In the genomic region with DNA sequence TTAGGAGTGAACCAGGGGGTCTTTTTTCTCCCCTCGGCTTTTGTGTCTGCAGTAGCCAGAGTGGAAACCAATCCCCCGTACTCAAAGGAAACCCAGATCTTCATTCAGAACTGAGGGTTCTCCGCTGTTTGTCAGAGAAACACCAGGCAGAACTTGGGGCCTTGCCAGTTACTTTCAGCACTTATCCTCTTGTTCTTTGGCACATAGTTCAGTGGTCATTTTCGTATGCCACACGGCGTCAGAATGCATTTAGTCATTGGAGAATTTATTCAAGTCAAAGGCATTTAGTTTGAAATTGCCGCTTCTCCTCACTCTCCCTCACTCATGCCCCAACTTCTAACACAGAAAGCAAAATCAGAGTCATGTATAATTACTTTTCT, we compare ENCODE assay signal across 8 cellular contexts.
DNase-seq lines count a peak whose midpoint lies in the region; ATAC-seq lines count a peak whose summit lies in the region.

No MANE protein-coding gene starts in this region.

- no peak for ATAC-seq in stimulated activated effector memory CD8-positive, alpha-beta T cell treated with anti-CD3 and anti-CD28 coated beads, Interleukin-12 subunit alpha, Interleukin-12 subunit beta, amount 100 ng/mL, for 72 hours
- no peak for ATAC-seq in GM21737 (IDR thresholded peaks at IDR 0.05; ENCODE audit: unreplicated experiment)

- no peaks in the 10 kb centered on the region for H3K9me3 Mint-ChIP-seq in activated naive CD8-positive, alpha-beta T cell treated with anti-CD3 and anti-CD28 coated beads for 36 hours
- no peaks in the 10 kb centered on the region for H3K9me3 Mint-ChIP-seq in immature natural killer cell
- H3K9me3 Mint-ChIP-seq in stimulated activated effector memory CD8-positive, alpha-beta T cell treated with anti-CD3 and anti-CD28 coated beads, Interleukin-12 subunit alpha, Interleukin-12 subunit beta, amount 100 ng/mL, for 72 hours: no peaks in the 10 kb centered on the region

- DNase-seq in H4 (ENCODE audit: low spot score): peak; percentile 63
- no peak for DNase-seq in activated naive CD8-positive, alpha-beta T cell treated with anti-CD3 and anti-CD28 coated beads for 36 hours
- DNase-seq in immature natural killer cell: peak in 1 of 3 donors; percentile 16
- no peak for DNase-seq in stimulated activated effector memory CD8-positive, alpha-beta T cell treated with anti-CD3 and anti-CD28 coated beads, Interleukin-12 subunit alpha, Interleukin-12 subunit beta, amount 100 ng/mL, for 72 hours (ENCODE audit: low spot score in 2 of 2)
- DNase-seq in cerebellum (ENCODE audit: low spot score): no peak
- no peak for DNase-seq in SIG-M5 treated with dmso at 0.1 percent for 504 hours (lab: John Stamatoyannopoulos, UW; ENCODE audit: unreplicated experiment)
- DNase-seq in CD1c-positive myeloid dendritic cell (ENCODE audit: extremely low spot score): no peak

- H3K27me3 Mint-ChIP-seq in activated naive CD8-positive, alpha-beta T cell treated with anti-CD3 and anti-CD28 coated beads for 36 hours: no peaks in the 10 kb centered on the region
- H3K27me3 Mint-ChIP-seq in immature natural killer cell (ENCODE audit: low read depth in 3 of 3): peaks cover 0 to 5% (median 3%) of the 10 kb centered on the region in 3 donors

- H3K4me3 Mint-ChIP-seq in activated naive CD8-positive, alpha-beta T cell treated with anti-CD3 and anti-CD28 coated beads for 36 hours: peak overlapping the region; percentile 54
- H3K4me3 Mint-ChIP-seq in immature natural killer cell: peak overlapping the region; percentile 63 to 76 (median 65)
- H3K4me3 Mint-ChIP-seq in stimulated activated effector memory CD8-positive, alpha-beta T cell treated with anti-CD3 and anti-CD28 coated beads, Interleukin-12 subunit alpha, Interleukin-12 subunit beta, amount 100 ng/mL, for 72 hours: peak overlapping the region; percentile 59

- peak overlapping the region; percentile 61 for H3K27ac Mint-ChIP-seq in activated naive CD8-positive, alpha-beta T cell treated with anti-CD3 and anti-CD28 coated beads for 36 hours
- peak overlapping the region; percentile 81 to 98 (median 86) for H3K27ac Mint-ChIP-seq in immature natural killer cell
- H3K27ac Mint-ChIP-seq in stimulated activated effector memory CD8-positive, alpha-beta T cell treated with anti-CD3 and anti-CD28 coated beads, Interleukin-12 subunit alpha, Interleukin-12 subunit beta, amount 100 ng/mL, for 72 hours: peak overlapping the region; percentile 48

- H3K36me3 Mint-ChIP-seq in activated naive CD8-positive, alpha-beta T cell treated with anti-CD3 and anti-CD28 coated beads for 36 hours: peaks cover 12% of the 10 kb centered on the region
- H3K36me3 Mint-ChIP-seq in immature natural killer cell: no peaks in the 10 kb centered on the region
- H3K36me3 Mint-ChIP-seq in stimulated activated effector memory CD8-positive, alpha-beta T cell treated with anti-CD3 and anti-CD28 coated beads, Interleukin-12 subunit alpha, Interleukin-12 subunit beta, amount 100 ng/mL, for 72 hours: no peaks in the 10 kb centered on the region

- H3K4me1 Mint-ChIP-seq in activated naive CD8-positive, alpha-beta T cell treated with anti-CD3 and anti-CD28 coated beads for 36 hours: peaks cover 28% of the 10 kb centered on the region
- H3K4me1 Mint-ChIP-seq in immature natural killer cell: peaks cover 36 to 37% of the 10 kb centered on the region in 2 donors
- peaks cover 28% of the 10 kb centered on the region for H3K4me1 Mint-ChIP-seq in stimulated activated effector memory CD8-positive, alpha-beta T cell treated with anti-CD3 and anti-CD28 coated beads, Interleukin-12 subunit alpha, Interleukin-12 subunit beta, amount 100 ng/mL, for 72 hours
